ENCODE assay signal across 9 cellular contexts in the genomic region with DNA sequence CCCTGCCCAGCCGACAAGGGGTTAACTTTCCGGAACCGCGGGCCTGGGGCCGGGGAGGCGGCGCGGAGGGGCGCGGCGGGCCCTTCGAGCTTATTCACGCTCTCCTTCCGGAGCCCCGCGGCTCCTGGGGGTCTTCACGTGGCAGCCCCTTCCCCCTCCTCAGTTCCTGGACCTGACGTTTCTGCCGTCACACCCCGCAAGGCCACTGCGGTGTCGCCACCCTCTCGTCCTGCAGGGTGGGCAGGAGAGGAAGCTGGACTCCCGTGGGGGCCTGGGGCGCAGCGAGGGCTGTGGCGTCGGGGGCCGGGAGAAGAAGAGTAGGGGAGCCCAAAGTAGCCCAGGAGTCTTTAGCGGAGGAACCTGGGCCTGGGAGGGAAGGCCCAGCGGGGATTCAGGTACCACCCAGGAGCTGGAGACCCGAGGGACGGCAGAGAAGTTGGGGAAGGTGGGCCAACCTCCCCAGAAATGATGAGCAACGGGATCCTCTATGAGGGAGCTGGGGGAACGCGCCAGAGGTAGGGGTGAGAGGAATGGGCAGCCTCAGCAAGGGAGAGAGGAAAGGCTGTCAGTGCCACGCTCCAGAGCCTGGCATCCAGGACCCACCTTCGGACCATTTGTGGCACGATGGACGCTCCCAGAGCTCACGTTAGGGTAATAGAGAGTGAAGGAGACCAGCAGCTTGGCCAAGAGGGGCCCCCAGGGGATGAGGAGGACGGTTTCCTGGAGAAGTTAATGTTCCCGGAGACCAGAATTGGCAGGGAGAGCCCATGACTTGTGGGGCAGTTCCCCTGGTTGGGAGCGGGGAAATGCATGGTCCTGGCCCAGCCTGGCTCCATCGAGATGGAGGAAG. TPM values are rescaled to one million over a fixed set of nuclear protein-coding genes. Genes with fewer than 3 reads are reported as not detected.
A peak's percentile ranks its signal among the peaks of the same experiment; 100 is the strongest.
DNase-seq lines count a peak whose midpoint lies in the region; ATAC-seq and TF ChIP-seq lines count a peak whose summit lies in the region.
"Had no signal": no experiment of that assay in that cellular context is flagged by ENCODE, and none has a peak within 500 bp of the region (broad histone marks: within the 10 kb centered on the region; RNA-seq: fewer than 3 reads in every experiment).

No MANE protein-coding gene starts in this region.

- peaks cover 2% of the 10 kb centered on the region for H3K36me3 Mint-ChIP-seq in activated naive CD8-positive, alpha-beta T cell treated with anti-CD3 and anti-CD28 coated beads for 36 hours
- no peaks in the 10 kb centered on the region for H3K36me3 Mint-ChIP-seq in naive thymus-derived CD8-positive, alpha-beta T cell
- H3K36me3 Mint-ChIP-seq: activated naive CD4-positive, alpha-beta T cell treated with anti-CD3 and anti-CD28 coated beads, Interleukin-2, amount 50 U/mL, for 72 hours had no signal

- POLR2A ChIA-PET in naive thymus-derived CD8-positive, alpha-beta T cell (lab: Charles Lee) = interaction anchor here (0.6 to 1.9 kb wide), 6 partner anchors 10 to 855 kb away, joined by 3 to 5 read pairs (median 4); partner anchors contain the start of gene OVCA2

- ATAC-seq in heart left ventricle (no peak), Right ventricle myocardium superior (ENCODE audit: poor library complexity) (no peak), esophagus mucosa (no peak)
- no peak for ATAC-seq in naive thymus-derived CD8-positive, alpha-beta T cell
- ATAC-seq: activated naive CD4-positive, alpha-beta T cell treated with anti-CD3 and anti-CD28 coated beads, Interleukin-2, amount 50 U/mL, for 72 hours had no signal

- no peak for DNase-seq in heart left ventricle
- DNase-seq in Right ventricle myocardium superior = no peak
- DNase-seq in activated naive CD8-positive, alpha-beta T cell treated with anti-CD3 and anti-CD28 coated beads for 36 hours = no peak
- DNase-seq in naive thymus-derived CD8-positive, alpha-beta T cell = no peak
- DNase-seq in uterus = no peak
- DNase-seq in effector CD8-positive, alpha-beta T cell (lab: John Stamatoyannopoulos, UW) = no peak
- no peak for DNase-seq in activated effector memory CD4-positive, alpha-beta T cell treated with Interleukin-2 at 50 U/mL for 16 hours

- no peak for TF ChIP-seq POLR2A in heart left ventricle (IDR thresholded peaks at IDR 0.05)
- no peak for TF ChIP-seq POLR2A in uterus (IDR thresholded peaks at IDR 0.05)

- peak overlapping the region in 10 of 12 donors; percentile 36 to 91 (median 72) for H3K4me3 ChIP-seq in heart left ventricle
- no peak overlapping the region for H3K4me3 ChIP-seq in uterus

- 22 to 35% (median 24%) methylated on average over 30 to 45 of the region's 45 CpGs for WGBS in heart left ventricle, 4 donors

- H3K36me3 ChIP-seq in heart left ventricle = peaks cover 0 to 1% (median 0%) of the 10 kb centered on the region in 9 donors
- no peaks in the 10 kb centered on the region for H3K36me3 ChIP-seq in uterus

- no peak for TF ChIP-seq CTCF in heart left ventricle (IDR thresholded peaks at IDR 0.05)
- peak in 1 of 4 experiments; percentile 6 for TF ChIP-seq CTCF in uterus (IDR thresholded peaks at IDR 0.05)

- intact Hi-C loops in heart left ventricle (cut with DNase I) = loop anchor here in 8 of 10 donors (2.0 to 10.0 kb wide), 5 partner anchors 123 to 301 kb away; no protein-coding TSS in a partner anchor
- intact Hi-C loops in Right ventricle myocardium superior (cut with DNase I) = loop anchor here (2.0 kb wide), 1 partner anchor 193 kb away; no protein-coding TSS in a partner anchor
- intact Hi-C loops in uterus (cut with DNase I; ENCODE audit: low total_unique reads) = loop anchor here (10.0 kb wide), 1 partner anchor 123 kb away; no protein-coding TSS in a partner anchor

- H3K4me3 Mint-ChIP-seq in activated naive CD8-positive, alpha-beta T cell treated with anti-CD3 and anti-CD28 coated beads for 36 hours = peak overlapping the region; percentile 19
- peak overlapping the region; percentile 8 to 72 (median 58) for H3K4me3 Mint-ChIP-seq in naive thymus-derived CD8-positive, alpha-beta T cell

- no peak overlapping the region for H3K27ac Mint-ChIP-seq in activated naive CD8-positive, alpha-beta T cell treated with anti-CD3 and anti-CD28 coated beads for 36 hours
- peak overlapping the region in 8 of 10 donors; percentile 16 to 91 (median 61) for H3K27ac Mint-ChIP-seq in naive thymus-derived CD8-positive, alpha-beta T cell

- H3K9me3 ChIP-seq in heart left ventricle (no peaks in the 10 kb centered on the region), uterus (no peaks in the 10 kb centered on the region)

- H3K4me1 ChIP-seq in heart left ventricle (peaks cover 4 to 61% (median 44%) of the 10 kb centered on the region in 12 donors), uterus (peaks cover 7 to 16% of the 10 kb centered on the region in 2 donors)

- peaks cover 24% of the 10 kb centered on the region for H3K4me1 Mint-ChIP-seq in activated naive CD8-positive, alpha-beta T cell treated with anti-CD3 and anti-CD28 coated beads for 36 hours
- H3K4me1 Mint-ChIP-seq in naive thymus-derived CD8-positive, alpha-beta T cell = peaks cover 14 to 35% (median 30%) of the 10 kb centered on the region in 4 donors

- peaks cover 26% of the 10 kb centered on the region for H3K27me3 Mint-ChIP-seq in activated naive CD8-positive, alpha-beta T cell treated with anti-CD3 and anti-CD28 coated beads for 36 hours
- peaks cover 0 to 12% (median 5%) of the 10 kb centered on the region in 5 donors for H3K27me3 Mint-ChIP-seq in naive thymus-derived CD8-positive, alpha-beta T cell

- peaks cover 0 to 49% (median 0%) of the 10 kb centered on the region in 9 donors for H3K27me3 ChIP-seq in heart left ventricle
- H3K27me3 ChIP-seq in uterus = no peaks in the 10 kb centered on the region

- H3K27ac ChIP-seq in heart left ventricle (peak overlapping the region in 6 of 12 donors; percentile 1 to 62 (median 44)), uterus (peak overlapping the region; percentile 44 to 70)

- no peaks in the 10 kb centered on the region for H3K9me3 Mint-ChIP-seq in activated naive CD8-positive, alpha-beta T cell treated with anti-CD3 and anti-CD28 coated beads for 36 hours
- no peaks in the 10 kb centered on the region for H3K9me3 Mint-ChIP-seq in naive thymus-derived CD8-positive, alpha-beta T cell
- H3K9me3 Mint-ChIP-seq: activated naive CD4-positive, alpha-beta T cell treated with anti-CD3 and anti-CD28 coated beads, Interleukin-2, amount 50 U/mL, for 72 hours had no signal

RNA-seq across cellular contexts. Expression of gene HIC1, which starts 3.3 kb away (rescaled TPM):
- 10 to 100 TPM in 7 of 9 donors, 1 to 10 TPM in 2; 8.9 to 29.6 (median 16.7) TPM for total RNA-seq in heart left ventricle
- 10 to 100 TPM in 1 of 2 donors, 1 to 10 TPM in 1; 8.3 to 11.7 TPM for polyA plus RNA-seq in heart left ventricle
- total RNA-seq in Right ventricle myocardium superior = 19.3 TPM
- total RNA-seq in activated naive CD8-positive, alpha-beta T cell treated with anti-CD3 and anti-CD28 coated beads for 36 hours = 10 to 100 TPM; 36.7 to 37.8 TPM
- total RNA-seq in naive thymus-derived CD8-positive, alpha-beta T cell = 1 to 10 TPM; 1.5 to 1.6 TPM
- polyA plus RNA-seq in naive thymus-derived CD8-positive, alpha-beta T cell = under 1 TPM in 2 of 3 donors, not detected in 1; 0.08 to 0.10 TPM
- total RNA-seq in uterus = 10 to 100 TPM; 21.8 to 86.9 (median 54.2) TPM
- 2.3 TPM for total RNA-seq in esophagus mucosa

RNA-seq across cellular contexts. Expression of gene OVCA2, which starts 9.8 kb away (rescaled TPM):
- total RNA-seq in heart left ventricle (10 to 100 TPM; 16.0 to 30.2 (median 20.0) TPM), Right ventricle myocardium superior (13.7 TPM), uterus (10 to 100 TPM in 3 of 4 donors, 1 to 10 TPM in 1; 7.9 to 27.4 (median 19.8) TPM), esophagus mucosa (32.3 TPM)
- 10 to 100 TPM; 26.6 to 52.4 TPM for polyA plus RNA-seq in heart left ventricle
- 10 to 100 TPM; 38.4 to 39.0 TPM for total RNA-seq in activated naive CD8-positive, alpha-beta T cell treated with anti-CD3 and anti-CD28 coated beads for 36 hours
- 10 to 100 TPM; 30.8 to 32.6 TPM for total RNA-seq in naive thymus-derived CD8-positive, alpha-beta T cell
- polyA plus RNA-seq in naive thymus-derived CD8-positive, alpha-beta T cell = 10 to 100 TPM; 43.9 to 49.1 (median 45.8) TPM

RNA-seq across cellular contexts. Expression of gene DPH1, which starts 21.7 kb away (rescaled TPM):
- 10 to 100 TPM; 14.0 to 38.1 (median 27.6) TPM for total RNA-seq in heart left ventricle
- 10 to 100 TPM; 18.8 to 23.4 TPM for polyA plus RNA-seq in heart left ventricle
- 26.8 TPM for total RNA-seq in Right ventricle myocardium superior
- 10 to 100 TPM; 34.7 to 35.3 TPM for total RNA-seq in activated naive CD8-positive, alpha-beta T cell treated with anti-CD3 and anti-CD28 coated beads for 36 hours
- 100 to 1,000 TPM; 124 TPM for total RNA-seq in naive thymus-derived CD8-positive, alpha-beta T cell
- polyA plus RNA-seq in naive thymus-derived CD8-positive, alpha-beta T cell = 10 to 100 TPM; 26.6 to 47.0 (median 35.5) TPM
- total RNA-seq in uterus = 100 to 1,000 TPM in 1 of 4 donors, 10 to 100 TPM in 3; 26.8 to 121 (median 49.1) TPM
- total RNA-seq in esophagus mucosa = 29.1 TPM

RNA-seq across cellular contexts. Expression of gene RTN4RL1, which starts 26.5 kb away (rescaled TPM):
- total RNA-seq in heart left ventricle = 1 to 10 TPM; 1.7 to 4.2 (median 2.7) TPM
- 1 to 10 TPM; 2.2 to 4.9 TPM for polyA plus RNA-seq in heart left ventricle
- 3.4 TPM for total RNA-seq in Right ventricle myocardium superior
- total RNA-seq in activated naive CD8-positive, alpha-beta T cell treated with anti-CD3 and anti-CD28 coated beads for 36 hours = under 1 TPM; 0.64 to 0.80 TPM
- under 1 TPM; 0.41 to 0.57 TPM for total RNA-seq in naive thymus-derived CD8-positive, alpha-beta T cell
- under 1 TPM; 0.25 to 0.44 (median 0.35) TPM for polyA plus RNA-seq in naive thymus-derived CD8-positive, alpha-beta T cell
- 1 to 10 TPM in 3 of 4 donors, not detected in 1; 1.4 to 4.9 (median 1.9) TPM for total RNA-seq in uterus
- total RNA-seq in esophagus mucosa = 1.2 TPM

Comparison
In these comparisons a context has a peak if more than half of its experiments do, and no peak if none do; other contexts are left out.
1. H3K4me3 ChIP-seq: peak in heart left ventricle (10 of 12); none in uterus (0 of 2).